Comparison of ENCODE assay signal across 10 cellular contexts in genomic region chr5:160166069-160166972, GRCh38. TPM values are rescaled to one million over a fixed set of nuclear protein-coding genes. Genes with fewer than 3 reads are reported as not detected.
DNase-seq lines count a peak whose midpoint lies in the region; ATAC-seq and TF ChIP-seq lines count a peak whose summit lies in the region.
"Had no signal": no experiment of that assay in that cellular context is flagged by ENCODE, and none has a peak within 500 bp of the region (broad histone marks: within the 10 kb centered on the region; RNA-seq: fewer than 3 reads in every experiment).

No MANE protein-coding gene starts in this region.

- no peak overlapping the region for H2BK5ac ChIP-seq in mesendoderm (ENCODE audit: low read length)

- H3K4me2 ChIP-seq in mesendoderm (ENCODE audit: low read length): no peak overlapping the region

- H3K4ac ChIP-seq in mesendoderm (ENCODE audit: low read depth, low read length): no peak overlapping the region

- no peak overlapping the region for H3K4me3 ChIP-seq in cardiac muscle cell
- H3K4me3 ChIP-seq in mesendoderm (ENCODE audit: low read length): no peak overlapping the region
- H3K4me3 ChIP-seq in uterus: no peak overlapping the region

- H3K18ac ChIP-seq in mesendoderm (ENCODE audit: low read length): peak overlapping the region; percentile 34

- WGBS in mesendoderm (ENCODE audit: extremely low coverage, insufficient coverage, low lambda C conversion rate): no CpG with 5 or more reads among the region's 5 CpGs

- H3K4me1 ChIP-seq in cardiac muscle cell (ENCODE audit: low read depth) (peaks cover 22% of the 10 kb centered on the region), mesendoderm (ENCODE audit: control insufficient read depth, low read depth, low read length) (peaks cover 8% of the 10 kb centered on the region), uterus (peaks cover 0 to 13% of the 10 kb centered on the region in 2 donors)

- H3K27me3 ChIP-seq in cardiac muscle cell (no peaks in the 10 kb centered on the region), mesendoderm (ENCODE audit: insufficient read depth, low read length, poor library complexity) (no peaks in the 10 kb centered on the region), uterus (no peaks in the 10 kb centered on the region)

- no peaks in the 10 kb centered on the region for H3K9me3 ChIP-seq in cardiac muscle cell (ENCODE audit: low read depth)
- no peaks in the 10 kb centered on the region for H3K9me3 ChIP-seq in uterus
- H3K9me3 ChIP-seq: neutrophil had no signal

- no peak overlapping the region for H3K9ac ChIP-seq in mesendoderm (ENCODE audit: low read length)

- no peak overlapping the region for H2AK5ac ChIP-seq in mesendoderm (ENCODE audit: low read length)

- TF ChIP-seq CTCF in cardiac muscle cell (IDR thresholded peaks at IDR 0.05; ENCODE audit: low read depth, low read length): no peak
- TF ChIP-seq CTCF in uterus (IDR thresholded peaks at IDR 0.05): no peak

- H3K56ac ChIP-seq in mesendoderm (ENCODE audit: low read length): peak overlapping the region; percentile 61

- DNase-seq in cardiac muscle cell (ENCODE audit: low read depth in 1 of 2, low spot score in 1 of 2): no peak
- DNase-seq in Right ventricle myocardium superior: no peak
- DNase-seq in caudate nucleus (lab: John Stamatoyannopoulos, UW): no peak
- DNase-seq in mesendoderm: peak; percentile 60
- no peak for DNase-seq in uterus
- no peak for DNase-seq in NCI-H524 (lab: John Stamatoyannopoulos, UW)
- no peak for DNase-seq in activated CD4-positive, alpha-beta T cell treated with anti-CD3 and anti-CD28 coated beads, Interleukin-2, amount 50 U/mL, for 48 hours
- DNase-seq in NCI-H748 treated with DMSO at 0.1 percent for 48 hours (lab: John Stamatoyannopoulos, UW): no peak
- DNase-seq: cortex of kidney had no signal

- no peak overlapping the region for H4K5ac ChIP-seq in mesendoderm (ENCODE audit: low read length)

- ATAC-seq in Right ventricle myocardium superior (ENCODE audit: poor library complexity): no peak

- no peaks in the 10 kb centered on the region for H3K79me1 ChIP-seq in mesendoderm (ENCODE audit: low read length)

- intact Hi-C loops in Right ventricle myocardium superior (cut with DNase I) (no loop called here), uterus (cut with DNase I; ENCODE audit: low total_unique reads) (no loop called here)

- H3K27ac ChIP-seq in cardiac muscle cell: peak overlapping the region; percentile 18
- peak overlapping the region; percentile 98 for H3K27ac ChIP-seq in caudate nucleus (ENCODE audit: low read depth, low read length)
- H3K27ac ChIP-seq in mesendoderm (ENCODE audit: low read depth, low read length): no peak overlapping the region
- H3K27ac ChIP-seq in uterus: peak overlapping the region; percentile 79
- H3K27ac ChIP-seq: neutrophil had no signal

- no peak for TF ChIP-seq POLR2A in uterus (IDR thresholded peaks at IDR 0.05)

- no peak overlapping the region for H3K23ac ChIP-seq in mesendoderm (ENCODE audit: low read length)

- H3K36me3 ChIP-seq in cardiac muscle cell (no peaks in the 10 kb centered on the region), mesendoderm (ENCODE audit: control insufficient read depth, insufficient read depth, low read length) (no peaks in the 10 kb centered on the region), uterus (no peaks in the 10 kb centered on the region)
- H3K36me3 ChIP-seq: neutrophil had no signal

- H4K8ac ChIP-seq in mesendoderm (ENCODE audit: low read depth, low read length): no peak overlapping the region

- H2BK15ac ChIP-seq in mesendoderm (replicated peaks; ENCODE audit: low read depth): no peak overlapping the region

- no peak overlapping the region for H2BK120ac ChIP-seq in mesendoderm (ENCODE audit: low read depth, low read length)

- H3K79me2 ChIP-seq in mesendoderm (ENCODE audit: control insufficient read depth, insufficient read depth, low read length): no peaks in the 10 kb centered on the region

RNA-seq across cellular contexts. Expression of gene PWWP2A, which starts 47.1 kb away (rescaled TPM):
- total RNA-seq in cardiac muscle cell (23.7 and 32.2 TPM in 2 replicates), Right ventricle myocardium superior (8.8 TPM), uterus (10 to 100 TPM; 12.9 to 46.3 (median 28.1) TPM)
- polyA plus RNA-seq in cardiac muscle cell: 17.9 and 19.9 TPM in 2 replicates
- 29.9 TPM for polyA plus RNA-seq in mesendoderm (2013, experiment 1 of 2)
- polyA plus RNA-seq in mesendoderm (2013, experiment 2 of 2): 29.7 TPM
